26 cellular contexts compared by ENCODE assay signal in the genomic region with DNA sequence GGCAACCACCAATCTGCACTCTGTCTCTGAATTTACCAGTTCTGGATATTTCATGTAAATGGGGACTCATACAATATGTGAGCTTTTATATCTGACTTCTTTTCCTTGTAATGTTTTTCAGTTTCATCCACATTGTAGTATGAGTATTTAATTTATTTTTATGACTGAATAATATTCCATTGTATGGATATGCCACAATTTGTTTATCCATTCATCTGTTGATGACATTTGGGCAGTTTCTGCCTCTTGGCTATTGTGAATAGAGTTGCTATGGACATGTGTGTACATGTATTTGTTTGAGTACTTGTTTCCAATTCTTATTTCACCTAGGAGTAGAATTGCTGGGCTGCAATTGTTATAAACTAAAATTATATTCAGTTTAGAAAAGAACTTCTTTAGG.
"Had no signal": no experiment of that assay in that cellular context is flagged by ENCODE, and none has a peak within 500 bp of the region (broad histone marks: within the 10 kb centered on the region; RNA-seq: fewer than 3 reads in every experiment).

No MANE protein-coding gene starts in this region.

- ATAC-seq: effector memory CD8-positive, alpha-beta T cell; esophagus mucosa; foreskin keratinocyte; gastrocnemius medialis; gastroesophageal sphincter; heart left ventricle; heart right ventricle had no signal

- H3K27ac Mint-ChIP-seq: dendritic cell treated with granulocyte-macrophage colony-stimulating factor and Interleukin-4, amounts not matched to agents 40 ng/mL and 50 ng/mL, for 4 days; endodermal cell had no signal

- H3K9me3 ChIP-seq: colonic mucosa, esophagus muscularis mucosa, esophagus squamous epithelium, gastrocnemius medialis, gastroesophageal sphincter had no signal

- H3K4me1 ChIP-seq: colonic mucosa had no signal

- H2AFZ ChIP-seq: hepatocyte had no signal

- H3K9me3 Mint-ChIP-seq: dendritic cell treated with granulocyte-macrophage colony-stimulating factor and Interleukin-4, amounts not matched to agents 40 ng/mL and 50 ng/mL, for 4 days; effector memory CD8-positive, alpha-beta T cell; endodermal cell had no signal

- H3K4me3 Mint-ChIP-seq: dendritic cell treated with granulocyte-macrophage colony-stimulating factor and Interleukin-4, amounts not matched to agents 40 ng/mL and 50 ng/mL, for 4 days; effector memory CD8-positive, alpha-beta T cell; endodermal cell had no signal

- H3K27me3 Mint-ChIP-seq: dendritic cell treated with granulocyte-macrophage colony-stimulating factor and Interleukin-4, amounts not matched to agents 40 ng/mL and 50 ng/mL, for 4 days; effector memory CD8-positive, alpha-beta T cell had no signal

- H3K4me2 ChIP-seq: hepatocyte had no signal

- H3K27me3 ChIP-seq: colonic mucosa, dorsolateral prefrontal cortex, esophagus muscularis mucosa, esophagus squamous epithelium, foreskin keratinocyte, gastrocnemius medialis, gastroesophageal sphincter, heart left ventricle, heart right ventricle, hepatocyte had no signal

- H3K4me3 ChIP-seq: colonic mucosa, coronary artery, dorsolateral prefrontal cortex, esophagus muscularis mucosa, esophagus squamous epithelium, gastrocnemius medialis, gastroesophageal sphincter, heart left ventricle, heart right ventricle, hepatocyte had no signal

- H3K36me3 ChIP-seq: colonic mucosa, esophagus muscularis mucosa, esophagus squamous epithelium, gastrocnemius medialis, gastroesophageal sphincter, heart left ventricle had no signal

- H3K27ac ChIP-seq: colonic mucosa, coronary artery, epithelial cell of prostate, esophagus muscularis mucosa, foreskin keratinocyte, gastrocnemius medialis, gastroesophageal sphincter, heart left ventricle, hepatocyte had no signal

- DNase-seq: colonic mucosa; cortex of kidney; dermis blood vessel endothelial cell; dorsolateral prefrontal cortex; effector CD4-positive, alpha-beta T cell; effector CD8-positive, alpha-beta T cell; effector memory CD4-positive, alpha-beta T cell; effector memory CD8-positive, alpha-beta T cell; endodermal cell; erythroblast; esophagus squamous epithelium; foreskin fibroblast; foreskin keratinocyte; foreskin melanocyte; gastrocnemius medialis; glutamatergic neuron; head of caudate nucleus; heart left ventricle; heart right ventricle had no signal
